1 cellular context compared by ENCODE assay signal in the genomic region with DNA sequence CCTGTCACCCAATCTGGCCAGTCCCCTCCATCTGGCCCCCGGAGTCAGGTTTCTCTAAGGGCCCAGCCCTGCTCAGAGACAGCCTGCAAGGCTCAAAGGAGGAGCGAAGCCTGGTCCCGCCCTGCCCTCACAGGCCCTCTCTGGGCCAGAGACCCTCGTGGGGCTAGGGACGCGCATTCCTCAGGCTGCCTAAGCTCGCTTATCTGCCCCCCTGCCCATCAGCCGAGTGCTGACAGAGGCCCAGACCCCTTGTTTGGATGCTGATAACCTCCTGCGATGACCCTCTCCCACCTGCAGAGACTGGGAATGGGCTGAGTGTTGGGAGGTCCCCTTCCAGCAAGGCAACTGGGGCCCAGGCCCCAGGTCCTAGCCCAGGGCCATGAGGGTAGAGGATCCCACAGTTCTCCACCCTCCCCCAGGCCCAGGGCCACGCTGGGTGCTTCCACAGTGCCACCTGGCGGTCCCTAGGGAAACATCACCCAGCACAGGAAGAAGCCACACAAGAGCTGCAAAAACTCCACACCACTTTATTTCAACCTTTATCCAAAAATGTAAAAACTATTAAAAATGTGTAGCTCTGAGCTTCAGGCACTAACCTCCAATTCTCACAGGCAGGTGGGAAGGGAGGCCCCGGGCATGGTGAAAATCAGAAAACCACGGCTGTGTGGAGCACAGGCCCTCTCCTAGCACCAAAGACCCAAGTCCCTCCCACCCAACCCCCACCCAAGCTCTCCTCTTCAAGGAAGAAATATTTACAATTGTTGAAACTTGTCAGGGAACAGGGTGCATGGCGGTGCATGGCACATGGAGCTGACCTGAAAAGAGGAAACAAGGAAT.
A peak's percentile ranks its signal among the peaks of the same experiment; 100 is the strongest.
TF ChIP-seq lines count a peak whose summit lies in the region.

No MANE protein-coding gene starts in this region.

TF ChIP-seq in HEK293, 187 proteins besides CTCF, POLR2A, EP300 and RAD21 (continued from another document and continues in another):
- TF ChIP-seq ZSCAN18 (tag by site-specific recombination; IDR thresholded peaks at IDR 0.05) (no peak), ZSCAN30 (tag by site-specific recombination; IDR thresholded peaks at IDR 0.05) (0 out of 2 replicates have a peak, but pooled peaks have one; percentile 43), PRDM10 (tag by site-specific recombination; IDR thresholded peaks at IDR 0.05) (no peak), ZNF677 (tag by site-specific recombination; IDR thresholded peaks at IDR 0.05) (no peak), ZNF404 (tag by site-specific recombination; IDR thresholded peaks at IDR 0.05) (no peak), GFI1B (tag by site-specific recombination; IDR thresholded peaks at IDR 0.05) (no peak), PATZ1 (tag by site-specific recombination; IDR thresholded peaks at IDR 0.05) (peak; percentile 81; the same call in 1 of the 2 replicates), TCF7L2 (IDR thresholded peaks at IDR 0.05; ENCODE audit: borderline replicate concordance, low read depth, low read length) (no peak), ZBTB10 (tag by site-specific recombination; IDR thresholded peaks at IDR 0.05) (peak; percentile 43; the same call in 1 of the 2 replicates), ZNF292 (tag by site-specific recombination; IDR thresholded peaks at IDR 0.05; ENCODE audit: borderline replicate concordance, low read depth) (no peak), ZNF391 (tag by site-specific recombination; IDR thresholded peaks at IDR 0.05; ENCODE audit: borderline replicate concordance, low read depth) (no peak), ZNF211 (tag by site-specific recombination; IDR thresholded peaks at IDR 0.05; ENCODE audit: low read depth) (no peak), KLF16 (tag by site-specific recombination; IDR thresholded peaks at IDR 0.05) (no peak), ZSCAN23 (tag by site-specific recombination; IDR thresholded peaks at IDR 0.05) (no peak), PRDM1 (tag by site-specific recombination; IDR thresholded peaks at IDR 0.05) (no peak), ZNF433 (tag by site-specific recombination; IDR thresholded peaks at IDR 0.05; ENCODE audit: low read depth) (no peak), ZNF629 (tag by site-specific recombination; IDR thresholded peaks at IDR 0.05) (peak; percentile 47), ZNF324 (tag by site-specific recombination; IDR thresholded peaks at IDR 0.05) (no peak), KLF10 (tag by site-specific recombination; IDR thresholded peaks at IDR 0.05) (0 out of 2 replicates have a peak, but pooled peaks have one; percentile 19), ZNF561 (tag by site-specific recombination; IDR thresholded peaks at IDR 0.05; ENCODE audit: borderline replicate concordance) (0 out of 2 replicates have a peak, but pooled peaks have one; percentile 63), ZNF24 (tag by site-specific recombination; IDR thresholded peaks at IDR 0.05) (peak; percentile 50; the same call in 1 of the 2 replicates), ZNF610 (tag by site-specific recombination; IDR thresholded peaks at IDR 0.05; ENCODE audit: borderline replicate concordance) (no peak), ZNF555 (tag by site-specific recombination; conservative IDR thresholded peaks at IDR 0.05) (no peak), ZNF747 (tag by site-specific recombination; IDR thresholded peaks at IDR 0.05) (no peak), ZNF473 (tag by site-specific recombination; IDR thresholded peaks at IDR 0.05) (no peak), MZF1 (tag by site-specific recombination; IDR thresholded peaks at IDR 0.05; ENCODE audit: borderline replicate concordance) (no peak), ZNF248 (tag by site-specific recombination; IDR thresholded peaks at IDR 0.05) (no peak)
- TF ChIP-seq, protein P1, sequence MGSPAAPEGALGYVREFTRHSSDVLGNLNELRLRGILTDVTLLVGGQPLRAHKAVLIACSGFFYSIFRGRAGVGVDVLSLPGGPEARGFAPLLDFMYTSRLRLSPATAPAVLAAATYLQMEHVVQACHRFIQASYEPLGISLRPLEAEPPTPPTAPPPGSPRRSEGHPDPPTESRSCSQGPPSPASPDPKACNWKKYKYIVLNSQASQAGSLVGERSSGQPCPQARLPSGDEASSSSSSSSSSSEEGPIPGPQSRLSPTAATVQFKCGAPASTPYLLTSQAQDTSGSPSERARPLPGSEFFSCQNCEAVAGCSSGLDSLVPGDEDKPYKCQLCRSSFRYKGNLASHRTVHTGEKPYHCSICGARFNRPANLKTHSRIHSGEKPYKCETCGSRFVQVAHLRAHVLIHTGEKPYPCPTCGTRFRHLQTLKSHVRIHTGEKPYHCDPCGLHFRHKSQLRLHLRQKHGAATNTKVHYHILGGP (tag by site-specific recombination; IDR thresholded peaks at IDR 0.05), result no peak
- TF ChIP-seq, protein P2, sequence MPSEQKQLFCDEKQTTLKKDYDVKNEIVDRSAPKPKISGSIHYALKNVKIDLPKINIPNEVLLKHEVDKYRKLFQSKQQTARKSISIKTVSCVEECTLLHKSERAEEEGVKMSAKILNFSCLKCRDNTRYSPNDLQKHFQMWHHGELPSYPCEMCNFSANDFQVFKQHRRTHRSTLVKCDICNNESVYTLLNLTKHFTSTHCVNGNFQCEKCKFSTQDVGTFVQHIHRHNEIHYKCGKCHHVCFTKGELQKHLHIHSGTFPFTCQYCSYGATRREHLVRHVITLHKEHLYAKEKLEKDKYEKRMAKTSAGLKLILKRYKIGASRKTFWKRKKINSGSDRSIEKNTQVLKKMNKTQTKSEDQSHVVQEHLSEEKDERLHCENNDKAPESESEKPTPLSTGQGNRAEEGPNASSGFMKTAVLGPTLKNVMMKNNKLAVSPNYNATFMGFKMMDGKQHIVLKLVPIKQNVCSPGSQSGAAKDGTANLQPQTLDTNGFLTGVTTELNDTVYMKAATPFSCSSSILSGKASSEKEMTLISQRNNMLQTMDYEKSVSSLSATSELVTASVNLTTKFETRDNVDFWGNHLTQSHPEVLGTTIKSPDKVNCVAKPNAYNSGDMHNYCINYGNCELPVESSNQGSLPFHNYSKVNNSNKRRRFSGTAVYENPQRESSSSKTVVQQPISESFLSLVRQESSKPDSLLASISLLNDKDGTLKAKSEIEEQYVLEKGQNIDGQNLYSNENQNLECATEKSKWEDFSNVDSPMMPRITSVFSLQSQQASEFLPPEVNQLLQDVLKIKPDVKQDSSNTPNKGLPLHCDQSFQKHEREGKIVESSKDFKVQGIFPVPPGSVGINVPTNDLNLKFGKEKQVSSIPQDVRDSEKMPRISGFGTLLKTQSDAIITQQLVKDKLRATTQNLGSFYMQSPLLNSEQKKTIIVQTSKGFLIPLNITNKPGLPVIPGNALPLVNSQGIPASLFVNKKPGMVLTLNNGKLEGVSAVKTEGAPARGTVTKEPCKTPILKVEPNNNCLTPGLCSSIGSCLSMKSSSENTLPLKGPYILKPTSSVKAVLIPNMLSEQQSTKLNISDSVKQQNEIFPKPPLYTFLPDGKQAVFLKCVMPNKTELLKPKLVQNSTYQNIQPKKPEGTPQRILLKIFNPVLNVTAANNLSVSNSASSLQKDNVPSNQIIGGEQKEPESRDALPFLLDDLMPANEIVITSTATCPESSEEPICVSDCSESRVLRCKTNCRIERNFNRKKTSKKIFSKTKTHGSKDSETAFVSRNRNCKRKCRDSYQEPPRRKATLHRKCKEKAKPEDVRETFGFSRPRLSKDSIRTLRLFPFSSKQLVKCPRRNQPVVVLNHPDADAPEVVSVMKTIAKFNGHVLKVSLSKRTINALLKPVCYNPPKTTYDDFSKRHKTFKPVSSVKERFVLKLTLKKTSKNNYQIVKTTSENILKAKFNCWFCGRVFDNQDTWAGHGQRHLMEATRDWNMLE (tag by site-specific recombination; conservative IDR thresholded peaks at IDR 0.05; ENCODE audit: low read depth), result no peak
- TF ChIP-seq, protein P3, sequence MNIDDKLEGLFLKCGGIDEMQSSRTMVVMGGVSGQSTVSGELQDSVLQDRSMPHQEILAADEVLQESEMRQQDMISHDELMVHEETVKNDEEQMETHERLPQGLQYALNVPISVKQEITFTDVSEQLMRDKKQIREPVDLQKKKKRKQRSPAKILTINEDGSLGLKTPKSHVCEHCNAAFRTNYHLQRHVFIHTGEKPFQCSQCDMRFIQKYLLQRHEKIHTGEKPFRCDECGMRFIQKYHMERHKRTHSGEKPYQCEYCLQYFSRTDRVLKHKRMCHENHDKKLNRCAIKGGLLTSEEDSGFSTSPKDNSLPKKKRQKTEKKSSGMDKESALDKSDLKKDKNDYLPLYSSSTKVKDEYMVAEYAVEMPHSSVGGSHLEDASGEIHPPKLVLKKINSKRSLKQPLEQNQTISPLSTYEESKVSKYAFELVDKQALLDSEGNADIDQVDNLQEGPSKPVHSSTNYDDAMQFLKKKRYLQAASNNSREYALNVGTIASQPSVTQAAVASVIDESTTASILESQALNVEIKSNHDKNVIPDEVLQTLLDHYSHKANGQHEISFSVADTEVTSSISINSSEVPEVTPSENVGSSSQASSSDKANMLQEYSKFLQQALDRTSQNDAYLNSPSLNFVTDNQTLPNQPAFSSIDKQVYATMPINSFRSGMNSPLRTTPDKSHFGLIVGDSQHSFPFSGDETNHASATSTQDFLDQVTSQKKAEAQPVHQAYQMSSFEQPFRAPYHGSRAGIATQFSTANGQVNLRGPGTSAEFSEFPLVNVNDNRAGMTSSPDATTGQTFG (tag by site-specific recombination; IDR thresholded peaks at IDR 0.05; ENCODE audit: borderline replicate concordance), result no peak
- TF ChIP-seq, protein P4, sequence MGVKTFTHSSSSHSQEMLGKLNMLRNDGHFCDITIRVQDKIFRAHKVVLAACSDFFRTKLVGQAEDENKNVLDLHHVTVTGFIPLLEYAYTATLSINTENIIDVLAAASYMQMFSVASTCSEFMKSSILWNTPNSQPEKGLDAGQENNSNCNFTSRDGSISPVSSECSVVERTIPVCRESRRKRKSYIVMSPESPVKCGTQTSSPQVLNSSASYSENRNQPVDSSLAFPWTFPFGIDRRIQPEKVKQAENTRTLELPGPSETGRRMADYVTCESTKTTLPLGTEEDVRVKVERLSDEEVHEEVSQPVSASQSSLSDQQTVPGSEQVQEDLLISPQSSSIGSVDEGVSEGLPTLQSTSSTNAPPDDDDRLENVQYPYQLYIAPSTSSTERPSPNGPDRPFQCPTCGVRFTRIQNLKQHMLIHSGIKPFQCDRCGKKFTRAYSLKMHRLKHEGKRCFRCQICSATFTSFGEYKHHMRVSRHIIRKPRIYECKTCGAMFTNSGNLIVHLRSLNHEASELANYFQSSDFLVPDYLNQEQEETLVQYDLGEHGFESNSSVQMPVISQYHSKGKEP (tag by site-specific recombination; IDR thresholded peaks at IDR 0.05), result no peak
